In the genomic region with DNA sequence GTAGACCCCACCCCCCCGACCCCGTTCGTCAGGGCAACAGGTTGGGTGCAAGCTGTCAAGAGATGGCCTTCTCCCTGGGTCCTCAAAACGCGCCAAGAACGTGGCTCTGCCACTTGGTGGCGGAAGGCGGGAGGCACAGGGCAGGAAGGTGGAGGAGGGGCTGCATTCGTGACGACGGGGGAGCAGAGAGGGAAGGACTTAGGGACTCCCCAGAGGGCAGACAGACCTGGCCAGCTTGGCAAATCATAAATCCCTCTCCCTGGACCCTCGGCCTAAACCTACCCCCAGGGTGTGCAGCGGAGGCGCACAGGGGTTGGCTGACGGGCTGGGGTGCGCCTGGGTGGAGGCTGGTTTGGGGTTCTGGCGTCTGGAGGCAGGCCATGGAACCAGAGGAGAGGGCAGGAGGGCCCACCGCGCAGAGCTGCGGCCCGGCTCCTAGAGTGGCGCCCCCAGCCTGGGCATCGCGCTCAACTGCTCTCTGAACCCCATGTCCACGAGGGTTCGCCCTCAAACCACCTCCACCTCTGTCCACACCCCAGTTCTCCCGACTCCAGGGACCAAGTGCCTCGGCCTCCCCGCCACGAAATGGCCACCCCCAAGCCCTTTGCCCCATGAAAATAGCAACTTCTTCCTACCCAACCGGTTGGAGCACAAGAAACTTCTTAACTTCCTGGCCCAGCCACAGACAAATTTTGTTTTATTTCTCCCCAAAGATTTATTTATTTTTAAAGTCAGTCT, we compare ENCODE assay signal across 9 cellular contexts. TPM values are rescaled to one million over a fixed set of nuclear protein-coding genes. Genes with fewer than 3 reads are reported as not detected.
DNase-seq lines count a peak whose midpoint lies in the region; ATAC-seq and TF ChIP-seq lines count a peak whose summit lies in the region.
"Had no signal": no experiment of that assay in that cellular context is flagged by ENCODE, and none has a peak within 500 bp of the region (broad histone marks: within the 10 kb centered on the region; RNA-seq: fewer than 3 reads in every experiment).

No MANE protein-coding gene starts in this region.

- peaks cover 95% of the 10 kb centered on the region for H3K27me3 ChIP-seq in iPS DF 6.9 (ENCODE audit: control insufficient read depth, insufficient read depth, low read length)

- CTCF ChIA-PET in activated CD8-positive, alpha-beta T cell treated with anti-CD3 and anti-CD28 coated beads for 36 hours (lab: Charles Lee), result no interaction called here

- H3K36me3 ChIP-seq in iPS DF 6.9 (ENCODE audit: control insufficient read depth, insufficient read depth, low read length), result no peaks in the 10 kb centered on the region

- POLR2A ChIA-PET in activated CD8-positive, alpha-beta T cell treated with anti-CD3 and anti-CD28 coated beads for 36 hours (lab: Charles Lee), result no interaction called here

- no peaks in the 10 kb centered on the region for H3K9me3 Mint-ChIP-seq in activated CD8-positive, alpha-beta T cell treated with anti-CD3 and anti-CD28 coated beads for 36 hours
- peaks cover 4 to 8% of the 10 kb centered on the region in 2 donors for H3K9me3 Mint-ChIP-seq in stimulated activated naive B cell treated with anti-CD40 and anti-IgM and Interleukin-4, amounts not matched to agents 10 μg/mL and 1 μg/mL and 100 μg/mL, for 72 hours

- H3K27me3 Mint-ChIP-seq in activated CD8-positive, alpha-beta T cell treated with anti-CD3 and anti-CD28 coated beads for 36 hours, result peaks cover 91% of the 10 kb centered on the region
- peaks cover 87% of the 10 kb centered on the region in 2 donors for H3K27me3 Mint-ChIP-seq in stimulated activated naive B cell treated with anti-CD40 and anti-IgM and Interleukin-4, amounts not matched to agents 10 μg/mL and 1 μg/mL and 100 μg/mL, for 72 hours

- peaks cover 2% of the 10 kb centered on the region for H3K36me3 Mint-ChIP-seq in activated CD8-positive, alpha-beta T cell treated with anti-CD3 and anti-CD28 coated beads for 36 hours (ENCODE audit: low read depth)
- H3K36me3 Mint-ChIP-seq in stimulated activated naive B cell treated with anti-CD40 and anti-IgM and Interleukin-4, amounts not matched to agents 10 μg/mL and 1 μg/mL and 100 μg/mL, for 72 hours, result peaks cover 8 to 14% of the 10 kb centered on the region in 2 donors

- H3K4me3 ChIP-seq in iPS DF 6.9 (ENCODE audit: low read length), result peak overlapping the region; percentile 23; the same call in 1 of the 2 replicates

- WGBS in iPS DF 6.9 (ENCODE audit: insufficient coverage, insufficient read length), result no CpG with 5 or more reads among the region's 31 CpGs

- H3K4me3 Mint-ChIP-seq in activated CD8-positive, alpha-beta T cell treated with anti-CD3 and anti-CD28 coated beads for 36 hours, result no peak overlapping the region
- H3K4me3 Mint-ChIP-seq in stimulated activated naive B cell treated with anti-CD40 and anti-IgM and Interleukin-4, amounts not matched to agents 10 μg/mL and 1 μg/mL and 100 μg/mL, for 72 hours, result peak overlapping the region in 1 of 2 donors; percentile 29

- H3K9me3 ChIP-seq in iPS DF 6.9 (ENCODE audit: control insufficient read depth, insufficient read depth, low read length), result no peaks in the 10 kb centered on the region

- peaks cover 61% of the 10 kb centered on the region for H3K4me1 Mint-ChIP-seq in activated CD8-positive, alpha-beta T cell treated with anti-CD3 and anti-CD28 coated beads for 36 hours (ENCODE audit: low read depth)
- H3K4me1 Mint-ChIP-seq in stimulated activated naive B cell treated with anti-CD40 and anti-IgM and Interleukin-4, amounts not matched to agents 10 μg/mL and 1 μg/mL and 100 μg/mL, for 72 hours, result peaks cover 52 to 57% of the 10 kb centered on the region in 2 donors

- peak; percentile 80 for DNase-seq in activated effector memory CD4-positive, alpha-beta T cell treated with anti-CD3 and anti-CD28 coated beads, Interleukin-2, amount 50 U/mL, for 16 hours
- no peak for DNase-seq in activated effector memory CD4-positive, alpha-beta T cell treated with Interleukin-2 at 50 U/mL for 16 hours
- DNase-seq in activated CD8-positive, alpha-beta T cell treated with anti-CD3 and anti-CD28 coated beads for 36 hours, result peak; percentile 59
- no peak for DNase-seq in iPS DF 6.9 (ENCODE audit: low read depth, low spot score)
- no peak for DNase-seq in stimulated activated naive B cell treated with anti-CD40 and anti-IgM and Interleukin-4, amounts not matched to agents 10 μg/mL and 1 μg/mL and 100 μg/mL, for 72 hours
- DNase-seq in NK-92 treated with Interleukin-12 subunit alpha and Interleukin-12 subunit beta, amount 100 ng/mL, for 24 hours (lab: John Stamatoyannopoulos, UW), result no peak
- DNase-seq: NCI-H524 had no signal

- intact Hi-C loops in activated CD8-positive, alpha-beta T cell treated with anti-CD3 and anti-CD28 coated beads for 36 hours (cut with micrococcal nuclease), result loop anchor here (5.0 to 10.0 kb wide), 3 partner anchors 431 to 1259 kb away; no protein-coding TSS in a partner anchor

- peaks cover 20% of the 10 kb centered on the region for H3K4me1 ChIP-seq in iPS DF 6.9 (ENCODE audit: control insufficient read depth, insufficient read depth, low read length)

- TF ChIP-seq CTCF in activated CD8-positive, alpha-beta T cell treated with anti-CD3 and anti-CD28 coated beads for 36 hours (IDR thresholded peaks at IDR 0.05), result peak; percentile 26

- no peak overlapping the region for H3K27ac Mint-ChIP-seq in activated CD8-positive, alpha-beta T cell treated with anti-CD3 and anti-CD28 coated beads for 36 hours
- peak overlapping the region; percentile 65 for H3K27ac Mint-ChIP-seq in stimulated activated naive B cell treated with anti-CD40 and anti-IgM and Interleukin-4, amounts not matched to agents 10 μg/mL and 1 μg/mL and 100 μg/mL, for 72 hours

- no peak overlapping the region for H3K27ac ChIP-seq in iPS DF 6.9 (ENCODE audit: low read length)

- no peak for ATAC-seq in activated CD8-positive, alpha-beta T cell treated with anti-CD3 and anti-CD28 coated beads for 36 hours
- ATAC-seq in stimulated activated naive B cell treated with anti-CD40 and anti-IgM and Interleukin-4, amounts not matched to agents 10 μg/mL and 1 μg/mL and 100 μg/mL, for 72 hours (replicated peaks), result no peak
- no peak for ATAC-seq in HG03095 (IDR thresholded peaks at IDR 0.05; ENCODE audit: unreplicated experiment)
- no peak for ATAC-seq in HG02610 (IDR thresholded peaks at IDR 0.05; ENCODE audit: unreplicated experiment)

RNA-seq across cellular contexts. Expression of a gene that starts 10.8 kb away (rescaled TPM):
- total RNA-seq in activated CD8-positive, alpha-beta T cell treated with anti-CD3 and anti-CD28 coated beads for 36 hours, result 10 to 100 TPM; 24.4 to 27.2 TPM

Comparison
In these comparisons a context has a peak if more than half of its experiments do, and no peak if none do; other contexts are left out.
1. DNase-seq: peak in activated effector memory CD4-positive, alpha-beta T cell treated with anti-CD3 and anti-CD28 coated beads, Interleukin-2, amount 50 U/mL, for 16 hours (single experiment) and activated CD8-positive, alpha-beta T cell treated with anti-CD3 and anti-CD28 coated beads for 36 hours (single experiment); none in activated effector memory CD4-positive, alpha-beta T cell treated with Interleukin-2 at 50 U/mL for 16 hours (single experiment), iPS DF 6.9 (single experiment), stimulated activated naive B cell treated with anti-CD40 and anti-IgM and Interleukin-4, amounts not matched to agents 10 μg/mL and 1 μg/mL and 100 μg/mL, for 72 hours (single experiment) and NK-92 treated with Interleukin-12 subunit alpha and Interleukin-12 subunit beta, amount 100 ng/mL, for 24 hours (single experiment).